Comparison of ENCODE assay signal across 8 cellular contexts in genomic region chr9:126781717-126782388, GRCh38. TPM values are rescaled to one million over a fixed set of nuclear protein-coding genes. Genes with fewer than 3 reads are reported as not detected.
A peak's percentile ranks its signal among the peaks of the same experiment; 100 is the strongest.
DNase-seq lines count a peak whose midpoint lies in the region; ATAC-seq lines count a peak whose summit lies in the region.

No MANE protein-coding gene starts in this region.

- no peak for ATAC-seq in HG03457 (IDR thresholded peaks at IDR 0.05; ENCODE audit: unreplicated experiment)

- DNase-seq in DMS53 (lab: John Stamatoyannopoulos, UW) (peak; percentile 87), Kasumi-1 (lab: John Stamatoyannopoulos, UW) (peak; percentile 80 to 83), RPMI7951 (ENCODE audit: low read depth) (peak; percentile 58), fibroblast of the conjunctiva (ENCODE audit: low read depth) (peak; percentile 53), occipital lobe (lab: John Stamatoyannopoulos, UW) (peak; percentile 22), superior temporal gyrus (ENCODE audit: extremely low spot score) (peak; percentile 86)
- peak; percentile 73 to 86 for DNase-seq in activated T-helper 1 cell treated with anti-CD3 and anti-CD28 coated beads, Interleukin-2, amount 50 U/mL, for 16 hours (ENCODE audit: low read depth in 1 of 2, low spot score in 1 of 2)

RNA-seq across cellular contexts. Expression of gene ZBTB43, which starts 23.0 kb away (rescaled TPM):
- total RNA-seq in RPMI7951 (2014; rRNA removed; shearing (Covaris generic)) = 3.8 and 4.1 TPM in 2 replicates
- 57.7 TPM for total RNA-seq in occipital lobe

Comparison
In these comparisons a context has a peak if more than half of its experiments do, and no peak if none do; other contexts are left out.
1. DNase-seq: peak in every context shown above with its lines; median percentile 87 in DMS53; 86 in superior temporal gyrus; 82 in Kasumi-1; 80 in activated T-helper 1 cell treated with anti-CD3 and anti-CD28 coated beads, Interleukin-2, amount 50 U/mL, for 16 hours; 58 in RPMI7951; 53 in fibroblast of the conjunctiva; 22 in occipital lobe.
2. RNA of gene ZBTB43, which starts 23.0 kb away (total RNA-seq): 57.7 TPM in occipital lobe (single experiment); 3.8 to 4.1 TPM in RPMI7951; every median in the first group is over 10 times any median in the second.